ENCODE assay signal across 10 cellular contexts in the genomic region with DNA sequence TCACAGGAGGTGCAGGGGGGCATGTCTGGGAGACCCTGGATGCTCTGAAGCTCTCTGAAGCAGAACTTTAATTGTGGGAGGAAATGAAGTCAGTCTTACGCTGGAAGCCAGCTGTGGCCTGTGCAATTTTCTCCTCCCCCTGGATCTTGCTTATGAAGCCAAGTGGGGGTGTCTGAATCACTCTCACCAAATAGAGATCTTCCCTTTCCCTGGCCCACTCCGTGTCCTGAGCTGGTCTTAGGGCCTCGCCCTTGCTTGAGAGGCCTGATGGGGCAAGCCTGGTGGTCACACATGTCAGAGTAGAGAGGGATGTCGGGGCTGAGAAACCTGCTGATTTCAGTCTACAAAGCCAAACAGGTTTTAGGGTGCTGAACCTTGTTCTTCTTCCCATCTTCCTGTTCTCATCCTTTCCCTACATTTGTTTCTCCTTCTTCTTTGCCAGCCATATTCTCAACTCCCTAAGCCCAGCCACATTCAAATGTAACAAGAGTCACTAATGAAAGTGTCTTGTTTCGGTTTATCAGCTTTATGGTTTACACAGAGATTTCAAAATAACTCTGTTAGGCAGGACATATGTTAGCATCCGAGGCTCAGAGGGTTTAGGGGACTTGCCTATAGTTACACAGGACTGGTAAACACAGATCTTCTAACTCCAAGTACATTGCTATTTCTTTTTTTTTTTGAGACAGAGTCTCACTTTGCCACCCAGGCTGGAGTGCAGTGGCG.
DNase-seq lines count a peak whose midpoint lies in the region; ATAC-seq and TF ChIP-seq lines count a peak whose summit lies in the region.
"Had no signal": no experiment of that assay in that cellular context is flagged by ENCODE, and none has a peak within 500 bp of the region (broad histone marks: within the 10 kb centered on the region; RNA-seq: fewer than 3 reads in every experiment).

No MANE protein-coding gene starts in this region.

- no peak overlapping the region for H3K4ac ChIP-seq in neuronal stem cell (ENCODE audit: low read length)

- no peaks in the 10 kb centered on the region for H3F3A ChIP-seq in PC-3 (ENCODE audit: low read length, unreplicated experiment)

- H3K79me2 ChIP-seq in PC-3 (ENCODE audit: low read length): no peaks in the 10 kb centered on the region

- no peak for TF ChIP-seq CTCF in brain microvascular endothelial cell (IDR thresholded peaks at IDR 0.05; ENCODE audit: low read depth, low read length, missing control alignments)
- TF ChIP-seq CTCF in PC-3 (conservative IDR thresholded peaks at IDR 0.05; ENCODE audit: low read depth, low read length): no peak

- H3K27ac ChIP-seq in brain microvascular endothelial cell (no peak overlapping the region), subcutaneous abdominal adipose tissue (ENCODE audit: low read depth, low read length) (peak overlapping the region; percentile 63), PC-3 (ENCODE audit: low read length) (no peak overlapping the region), neuronal stem cell (replicated peaks; ENCODE audit: low read length) (no peak overlapping the region)

- ATAC-seq in PC-3 (no peak), GM18861 (IDR thresholded peaks at IDR 0.05; ENCODE audit: unreplicated experiment) (no peak)

- H3K23ac ChIP-seq in neuronal stem cell (ENCODE audit: low read depth, low read length, poor library complexity): no peak overlapping the region

- no peak overlapping the region for H3K18ac ChIP-seq in neuronal stem cell (ENCODE audit: low read length)

- no peak overlapping the region for H2BK5ac ChIP-seq in neuronal stem cell (ENCODE audit: low read length)

- H2AFZ ChIP-seq in PC-3 (ENCODE audit: low read length) (no peak overlapping the region), neuronal stem cell (ENCODE audit: low read length) (no peak overlapping the region)

- H4K8ac ChIP-seq in neuronal stem cell (ENCODE audit: low read depth, low read length): no peak overlapping the region

- no peak overlapping the region for H2AK5ac ChIP-seq in neuronal stem cell (ENCODE audit: low read depth, low read length)

- intact Hi-C loops in PC-3 (cut with micrococcal nuclease): no loop called here

- H3K79me1 ChIP-seq in neuronal stem cell (ENCODE audit: low read depth, low read length): no peaks in the 10 kb centered on the region

- H2BK12ac ChIP-seq in neuronal stem cell (ENCODE audit: low read length): no peak overlapping the region

- no peaks in the 10 kb centered on the region for H3K9me2 ChIP-seq in PC-3 (replicated peaks; ENCODE audit: low read length)

- WGBS in neuronal stem cell (ENCODE audit: extremely low coverage in 2 of 2, insufficient read length in 2 of 2, insufficient replicate concordance in 1 of 2), 2 donors: no CpG with 5 or more reads among the region's 7 CpGs

- POLR2A ChIA-PET in PC-3 (lab: Charles Lee; ENCODE audit: unreplicated experiment): no interaction called here

- H4K91ac ChIP-seq in neuronal stem cell (ENCODE audit: low read depth, low read length, poor library complexity): no peak overlapping the region

- H3K9ac ChIP-seq in subcutaneous abdominal adipose tissue (ENCODE audit: low read length in 5 of 5): peak overlapping the region in 1 of 5 donors; percentile 57
- H3K9ac ChIP-seq in PC-3 (ENCODE audit: low read length): no peak overlapping the region
- no peak overlapping the region for H3K9ac ChIP-seq in neuronal stem cell (ENCODE audit: low read depth, low read length, poor library complexity)

- H4K20me1 ChIP-seq in PC-3 (ENCODE audit: low read length): no peaks in the 10 kb centered on the region

- H3K36me3 ChIP-seq in brain microvascular endothelial cell (replicated peaks): no peaks in the 10 kb centered on the region
- H3K36me3 ChIP-seq in subcutaneous abdominal adipose tissue (ENCODE audit: control insufficient read depth in 5 of 5, insufficient read depth in 5 of 5, low read length in 5 of 5): no peaks in the 10 kb centered on the region
- H3K36me3 ChIP-seq in PC-3 (ENCODE audit: low read depth, low read length): no peaks in the 10 kb centered on the region
- H3K36me3 ChIP-seq in neuronal stem cell (replicated peaks in 1 of 2; ENCODE audit: control insufficient read depth in 2 of 2, insufficient read depth in 2 of 2, low read length in 2 of 2): peaks cover 0 to 13% of the 10 kb centered on the region in 2 donors

- peak; percentile 65 for DNase-seq in HCEC 1CT
- DNase-seq in brain microvascular endothelial cell: peak; percentile 28
- DNase-seq in iris pigment epithelial cell (ENCODE audit: low read depth): peak; percentile 74
- DNase-seq in PC-3: no peak
- DNase-seq in neuronal stem cell (ENCODE audit: low spot score): no peak
- DNase-seq in HT-29 (ENCODE audit: low spot score): no peak
- DNase-seq: islet precursor cell, NCI-H1436 treated with DMSO at 0.1 percent for 48 hours had no signal

- H3K4me1 ChIP-seq in subcutaneous abdominal adipose tissue (ENCODE audit: control insufficient read depth in 5 of 5, insufficient read depth in 5 of 5, low read length in 5 of 5) (peaks cover 4 to 48% (median 45%) of the 10 kb centered on the region in 5 donors), PC-3 (ENCODE audit: insufficient read depth, low read length) (no peaks in the 10 kb centered on the region), neuronal stem cell (ENCODE audit: control insufficient read depth in 2 of 2, insufficient read depth in 1 of 2, low read depth in 1 of 2, low read length in 2 of 2) (peaks cover 12 to 14% of the 10 kb centered on the region in 2 donors)

- H3K4me2 ChIP-seq in PC-3 (ENCODE audit: low read length) (no peak overlapping the region), neuronal stem cell (ENCODE audit: insufficient read depth, low read length, poor library complexity, severe bottlenecking) (no peak overlapping the region)

- H2BK15ac ChIP-seq in neuronal stem cell (ENCODE audit: low read length): no peak overlapping the region

- H3K4me3 ChIP-seq in brain microvascular endothelial cell (ENCODE audit: low read depth, low read length) (no peak overlapping the region), subcutaneous abdominal adipose tissue (ENCODE audit: low read depth in 1 of 5, low read length in 5 of 5) (no peak overlapping the region), PC-3 (ENCODE audit: low read length) (no peak overlapping the region), neuronal stem cell (ENCODE audit: low read length in 2 of 2) (no peak overlapping the region)

- no TSS peak for BruUV-seq in PC-3 (replicated peaks; lab: Mats Ljungman, UMichigan)

- in situ Hi-C loops in brain microvascular endothelial cell (cut with HindIII; ENCODE audit: low pct_ligation_motif_present, low sequenced_read_pairs): no loop called here

- H3K27me3 ChIP-seq in brain microvascular endothelial cell (replicated peaks) (peaks cover 4% of the 10 kb centered on the region), subcutaneous abdominal adipose tissue (ENCODE audit: control insufficient read depth in 5 of 5, insufficient read depth in 4 of 5, low read length in 5 of 5) (peaks cover 0 to 3% (median 3%) of the 10 kb centered on the region in 5 donors), PC-3 (ENCODE audit: low read length) (peaks cover 4% of the 10 kb centered on the region; the same call in 1 of the 2 replicates), neuronal stem cell (ENCODE audit: control insufficient read depth in 3 of 3, insufficient read depth in 3 of 3, low read depth in 1 of 3, low read length in 3 of 3) (peaks cover 0 to 6% (median 0%) of the 10 kb centered on the region in 3 experiments)

- CTCF ChIA-PET in PC-3 (lab: Charles Lee): no interaction called here

- H3K9me3 ChIP-seq in subcutaneous abdominal adipose tissue (ENCODE audit: control insufficient read depth in 5 of 5, low read length in 5 of 5) (no peaks in the 10 kb centered on the region), PC-3 (ENCODE audit: low read length) (no peaks in the 10 kb centered on the region), neuronal stem cell (replicated peaks in 1 of 2; ENCODE audit: control insufficient read depth in 2 of 2, insufficient read depth in 1 of 2, low read depth in 1 of 2, low read length in 2 of 2) (no peaks in the 10 kb centered on the region)

- H2BK120ac ChIP-seq in neuronal stem cell (ENCODE audit: low read depth, low read length): no peak overlapping the region

- no peak overlapping the region for H3K14ac ChIP-seq in neuronal stem cell (ENCODE audit: low read length)

Comparison
In these comparisons a context has a peak if more than half of its experiments do, and no peak if none do; other contexts are left out.
1. DNase-seq: peak in HCEC 1CT (single experiment), brain microvascular endothelial cell (single experiment) and iris pigment epithelial cell (single experiment); none in PC-3 (single experiment), neuronal stem cell (single experiment) and HT-29 (single experiment).